2 cellular contexts compared by ENCODE assay signal in the genomic region with DNA sequence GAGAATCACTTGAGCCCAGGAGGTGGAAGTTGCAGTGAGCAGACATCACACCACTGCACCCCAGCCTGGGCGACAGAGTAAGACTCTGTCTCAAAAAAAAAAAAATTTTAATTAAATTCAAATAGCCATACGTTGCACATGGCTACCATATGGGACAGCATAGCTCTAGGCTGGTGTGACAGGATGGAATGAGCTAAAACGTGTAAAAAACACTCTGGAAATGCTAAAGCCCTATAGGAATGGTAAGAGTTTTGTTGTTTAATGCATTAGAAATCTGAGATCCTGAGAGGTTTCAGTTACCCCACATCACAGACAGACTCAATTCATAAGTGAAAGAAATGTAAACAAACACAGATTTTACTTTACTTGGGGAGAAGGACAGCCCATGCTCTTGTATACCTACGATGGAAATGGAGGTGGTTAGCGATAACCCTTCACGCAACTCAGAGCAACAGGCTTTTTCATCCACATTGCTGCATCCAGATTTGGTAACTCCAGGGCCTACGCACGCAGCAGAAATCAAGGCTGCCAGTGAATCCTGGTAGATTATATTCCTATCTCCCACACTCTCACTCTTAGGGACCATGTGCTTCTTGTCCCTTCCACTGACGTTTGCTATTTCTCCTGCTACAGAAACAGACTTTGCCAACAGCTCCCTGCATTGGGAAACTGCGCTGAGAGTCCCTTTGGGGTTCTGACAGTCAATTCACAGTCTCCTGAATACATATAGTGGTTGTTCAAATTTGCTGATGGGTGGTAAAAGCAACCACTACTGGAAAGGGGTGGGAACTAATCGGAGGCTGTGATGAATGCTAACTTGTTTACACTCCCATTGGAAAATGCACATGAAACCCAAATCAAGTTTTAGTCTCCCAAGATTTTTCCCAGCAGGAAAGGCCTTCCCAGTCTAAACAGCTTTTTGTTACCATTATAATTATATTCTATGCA.
TF ChIP-seq lines count a peak whose summit lies in the region.

No MANE protein-coding gene starts in this region.

TF ChIP-seq in GM23338, 12 proteins besides CTCF, POLR2A, EP300 and RAD21:
- TF ChIP-seq, protein P1, sequence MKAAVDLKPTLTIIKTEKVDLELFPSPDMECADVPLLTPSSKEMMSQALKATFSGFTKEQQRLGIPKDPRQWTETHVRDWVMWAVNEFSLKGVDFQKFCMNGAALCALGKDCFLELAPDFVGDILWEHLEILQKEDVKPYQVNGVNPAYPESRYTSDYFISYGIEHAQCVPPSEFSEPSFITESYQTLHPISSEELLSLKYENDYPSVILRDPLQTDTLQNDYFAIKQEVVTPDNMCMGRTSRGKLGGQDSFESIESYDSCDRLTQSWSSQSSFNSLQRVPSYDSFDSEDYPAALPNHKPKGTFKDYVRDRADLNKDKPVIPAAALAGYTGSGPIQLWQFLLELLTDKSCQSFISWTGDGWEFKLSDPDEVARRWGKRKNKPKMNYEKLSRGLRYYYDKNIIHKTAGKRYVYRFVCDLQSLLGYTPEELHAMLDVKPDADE (IDR thresholded peaks at IDR 0.05): no peak
- TF ChIP-seq JUNB (IDR thresholded peaks at IDR 0.05; ENCODE audit: unreplicated experiment): no peak
- TF ChIP-seq STAT1 (IDR thresholded peaks at IDR 0.05; ENCODE audit: unreplicated experiment): no peak
- TF ChIP-seq POLR2AphosphoS5 (IDR thresholded peaks at IDR 0.05; ENCODE audit: low read depth): no peak
- TF ChIP-seq EZH2 (IDR thresholded peaks at IDR 0.05; ENCODE audit: low read depth, unreplicated experiment): no peak
- no peak for TF ChIP-seq NANOG (IDR thresholded peaks at IDR 0.05; ENCODE audit: borderline replicate concordance)
- TF ChIP-seq, protein P2, sequence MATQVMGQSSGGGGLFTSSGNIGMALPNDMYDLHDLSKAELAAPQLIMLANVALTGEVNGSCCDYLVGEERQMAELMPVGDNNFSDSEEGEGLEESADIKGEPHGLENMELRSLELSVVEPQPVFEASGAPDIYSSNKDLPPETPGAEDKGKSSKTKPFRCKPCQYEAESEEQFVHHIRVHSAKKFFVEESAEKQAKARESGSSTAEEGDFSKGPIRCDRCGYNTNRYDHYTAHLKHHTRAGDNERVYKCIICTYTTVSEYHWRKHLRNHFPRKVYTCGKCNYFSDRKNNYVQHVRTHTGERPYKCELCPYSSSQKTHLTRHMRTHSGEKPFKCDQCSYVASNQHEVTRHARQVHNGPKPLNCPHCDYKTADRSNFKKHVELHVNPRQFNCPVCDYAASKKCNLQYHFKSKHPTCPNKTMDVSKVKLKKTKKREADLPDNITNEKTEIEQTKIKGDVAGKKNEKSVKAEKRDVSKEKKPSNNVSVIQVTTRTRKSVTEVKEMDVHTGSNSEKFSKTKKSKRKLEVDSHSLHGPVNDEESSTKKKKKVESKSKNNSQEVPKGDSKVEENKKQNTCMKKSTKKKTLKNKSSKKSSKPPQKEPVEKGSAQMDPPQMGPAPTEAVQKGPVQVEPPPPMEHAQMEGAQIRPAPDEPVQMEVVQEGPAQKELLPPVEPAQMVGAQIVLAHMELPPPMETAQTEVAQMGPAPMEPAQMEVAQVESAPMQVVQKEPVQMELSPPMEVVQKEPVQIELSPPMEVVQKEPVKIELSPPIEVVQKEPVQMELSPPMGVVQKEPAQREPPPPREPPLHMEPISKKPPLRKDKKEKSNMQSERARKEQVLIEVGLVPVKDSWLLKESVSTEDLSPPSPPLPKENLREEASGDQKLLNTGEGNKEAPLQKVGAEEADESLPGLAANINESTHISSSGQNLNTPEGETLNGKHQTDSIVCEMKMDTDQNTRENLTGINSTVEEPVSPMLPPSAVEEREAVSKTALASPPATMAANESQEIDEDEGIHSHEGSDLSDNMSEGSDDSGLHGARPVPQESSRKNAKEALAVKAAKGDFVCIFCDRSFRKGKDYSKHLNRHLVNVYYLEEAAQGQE (IDR thresholded peaks at IDR 0.05; ENCODE audit: unreplicated experiment): no peak

TF ChIP-seq in HepG2, 621 proteins besides CTCF, POLR2A, EP300 and RAD21:
- TF ChIP-seq, protein P2 (IDR thresholded peaks at IDR 0.05; ENCODE audit: borderline replicate concordance in 1 of 2, low read depth in 1 of 2, low read length in 2 of 2): no peak
- TF ChIP-seq MAFF (IDR thresholded peaks at IDR 0.05; ENCODE audit: low read depth, low read length) (0 out of 2 replicates have a peak, but pooled peaks have one; percentile 23), ZNF251 (CRISPR knock-in tag; IDR thresholded peaks at IDR 0.05) (no peak), ZNF766 (CRISPR knock-in tag; IDR thresholded peaks at IDR 0.05; ENCODE audit: borderline replicate concordance) (no peak), MAFK (conservative IDR thresholded peaks at IDR 0.05 in 1 of 2, IDR thresholded peaks at IDR 0.05 in 1 of 2; ENCODE audit: low read length in 2 of 2) (peak; percentile 42 to 48; a peak in 3 of 4 replicates)
- TF ChIP-seq, protein P3, sequence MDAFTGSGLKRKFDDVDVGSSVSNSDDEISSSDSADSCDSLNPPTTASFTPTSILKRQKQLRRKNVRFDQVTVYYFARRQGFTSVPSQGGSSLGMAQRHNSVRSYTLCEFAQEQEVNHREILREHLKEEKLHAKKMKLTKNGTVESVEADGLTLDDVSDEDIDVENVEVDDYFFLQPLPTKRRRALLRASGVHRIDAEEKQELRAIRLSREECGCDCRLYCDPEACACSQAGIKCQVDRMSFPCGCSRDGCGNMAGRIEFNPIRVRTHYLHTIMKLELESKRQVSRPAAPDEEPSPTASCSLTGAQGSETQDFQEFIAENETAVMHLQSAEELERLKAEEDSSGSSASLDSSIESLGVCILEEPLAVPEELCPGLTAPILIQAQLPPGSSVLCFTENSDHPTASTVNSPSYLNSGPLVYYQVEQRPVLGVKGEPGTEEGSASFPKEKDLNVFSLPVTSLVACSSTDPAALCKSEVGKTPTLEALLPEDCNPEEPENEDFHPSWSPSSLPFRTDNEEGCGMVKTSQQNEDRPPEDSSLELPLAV (CRISPR knock-in tag; conservative IDR thresholded peaks at IDR 0.05; ENCODE audit: low read depth): no peak
